27 cellular contexts compared by ENCODE assay signal in the genomic region with DNA sequence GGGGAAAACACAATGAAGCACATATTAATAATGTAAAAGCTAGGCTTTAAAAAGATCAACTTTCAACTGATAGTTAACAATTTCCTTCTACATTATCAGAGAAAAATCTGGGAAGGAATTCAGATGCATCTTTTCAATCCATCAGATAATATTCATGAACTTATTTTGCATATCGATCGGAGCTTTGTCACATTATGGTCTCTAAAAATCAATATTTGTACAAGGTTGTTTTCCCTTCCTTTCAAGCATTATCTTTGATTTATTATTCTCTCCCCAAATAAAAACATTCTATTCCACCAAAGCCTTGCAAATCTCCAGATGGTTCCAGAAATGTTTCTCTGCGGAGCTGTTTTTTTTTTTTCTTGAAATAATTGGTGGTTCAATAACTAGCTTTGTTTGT.
"Had no signal": no experiment of that assay in that cellular context is flagged by ENCODE, and none has a peak within 500 bp of the region (broad histone marks: within the 10 kb centered on the region; RNA-seq: fewer than 3 reads in every experiment).

No MANE protein-coding gene starts in this region.

- H3K36me3 ChIP-seq: brain microvascular endothelial cell had no signal

- ATAC-seq: activated T-cell treated with anti-CD3 and anti-CD28 coated beads, Interleukin-2, amount 50 U/mL, for 4 hours; activated T-helper 17 cell treated with anti-CD3 and anti-CD28 coated beads, Interleukin-2, amount 50 U/mL, for 72 hours; esophagus mucosa; T-helper 17 cell had no signal

- DNase-seq: activated CD4-positive, alpha-beta memory T cell treated with anti-CD3 and anti-CD28 coated beads, Interleukin-2, amount 10 ng/mL, durations not matched to agents 7 days and 5 days; activated CD4-positive, alpha-beta T cell treated with anti-CD3 and anti-CD28 coated beads for 1 hour; activated CD4-positive, alpha-beta T cell treated with anti-CD3 and anti-CD28 coated beads for 4 hours; activated CD4-positive, alpha-beta T cell treated with anti-CD3 and anti-CD28 coated beads, Interleukin-2, amount 10 ng/mL, durations not matched to agents 7 days and 5 days; activated CD4-positive, alpha-beta T cell treated with anti-CD3 and anti-CD28 coated beads, Interleukin-2, amount 50 U/mL, for 4 hours; activated CD4-positive, CD25-positive, alpha-beta regulatory T cell; activated effector memory CD4-positive, alpha-beta T cell treated with Interleukin-2 at 50 U/mL for 16 hours; activated gamma-delta T cell treated with Interleukin-2 at 50 U/mL for 16 hours; activated naive CD4-positive, alpha-beta T cell treated with anti-CD3 and anti-CD28 coated beads, Interleukin-2, amount 50 U/mL, for 16 hours; activated naive CD4-positive, alpha-beta T cell treated with Interleukin-2 at 50 U/mL for 16 hours; activated T-cell treated with anti-CD3 and anti-CD28 coated beads, Interleukin-2, amount 50 U/mL, for 4 hours; amniotic stem cell; anterior cingulate cortex; brain microvascular endothelial cell; dorsolateral prefrontal cortex; effector memory CD4-positive, alpha-beta T cell; endodermal cell; foreskin fibroblast; head of caudate nucleus; T-helper 17 cell; T1000 had no signal

- H3K4me3 ChIP-seq: coronary artery, dorsolateral prefrontal cortex had no signal

- FAIRE-seq: astrocyte, bronchial epithelial cell, frontal cortex had no signal

- H3K27me3 ChIP-seq: brain microvascular endothelial cell, dorsolateral prefrontal cortex had no signal

- H3K27ac ChIP-seq: brain microvascular endothelial cell, coronary artery, dorsolateral prefrontal cortex had no signal
